In the genomic region with DNA sequence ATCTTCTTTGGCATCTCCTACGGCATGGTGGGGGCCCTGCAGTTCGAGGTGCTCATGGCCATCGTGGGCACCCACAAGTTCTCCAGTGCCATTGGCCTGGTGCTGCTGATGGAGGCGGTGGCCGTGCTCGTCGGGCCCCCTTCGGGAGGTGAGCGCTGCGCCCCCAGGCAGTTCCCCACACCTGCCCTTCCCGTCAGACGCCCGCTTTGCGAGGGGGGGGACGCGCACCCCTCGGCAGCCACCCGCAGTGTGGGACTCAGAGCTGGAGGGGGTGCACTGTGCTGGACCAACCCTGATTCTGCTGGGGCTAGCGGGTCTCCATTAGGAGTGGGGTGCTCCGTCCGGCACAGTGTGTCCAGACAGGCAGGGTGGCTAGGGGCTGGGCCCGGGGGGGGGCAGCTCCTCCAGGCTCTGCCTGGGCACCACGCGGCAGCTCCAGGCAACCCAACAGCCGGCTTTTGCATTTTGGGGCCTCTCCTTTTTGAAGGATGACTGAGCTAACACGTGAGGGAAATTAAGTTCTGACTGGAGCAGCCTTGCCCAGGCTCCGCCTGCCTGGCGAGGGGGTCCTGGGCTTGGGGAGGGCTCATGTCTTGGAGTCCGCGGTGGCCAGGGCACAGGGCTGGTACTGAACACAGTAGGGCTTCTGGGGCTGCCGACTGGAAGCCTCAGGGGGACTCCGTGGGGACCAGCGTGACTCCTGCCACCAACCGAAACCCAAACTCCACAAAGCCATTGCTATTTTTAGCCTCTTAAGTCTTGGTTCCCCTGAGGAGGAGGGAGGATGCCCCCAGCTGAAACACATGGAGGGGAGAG, we compare ENCODE assay signal across 8 cellular contexts. TPM values are rescaled to one million over a fixed set of nuclear protein-coding genes. Genes with fewer than 3 reads are reported as not detected.
DNase-seq lines count a peak whose midpoint lies in the region; ATAC-seq and TF ChIP-seq lines count a peak whose summit lies in the region.

No MANE protein-coding gene starts in this region.

- peaks cover 18% of the 10 kb centered on the region for H3K36me3 Mint-ChIP-seq in activated CD4-positive, alpha-beta T cell treated with anti-CD3 and anti-CD28 coated beads, Interleukin-2, amount 10 ng/mL, durations not matched to agents 7 days and 5 days (ENCODE audit: low read depth)
- H3K36me3 Mint-ChIP-seq in activated naive CD8-positive, alpha-beta T cell treated with anti-CD3 and anti-CD28 coated beads, Interleukin-2, amount 50 U/mL, for 24 hours (ENCODE audit: low read depth): peaks cover 3% of the 10 kb centered on the region

- TF ChIP-seq CTCF in lower lobe of right lung (IDR thresholded peaks at IDR 0.05): no peak
- no peak for TF ChIP-seq CTCF in thyroid gland (IDR thresholded peaks at IDR 0.05)

- peak overlapping the region; percentile 66 for H3K4me3 Mint-ChIP-seq in activated CD4-positive, alpha-beta T cell treated with anti-CD3 and anti-CD28 coated beads, Interleukin-2, amount 10 ng/mL, durations not matched to agents 7 days and 5 days
- H3K4me3 Mint-ChIP-seq in activated naive CD8-positive, alpha-beta T cell treated with anti-CD3 and anti-CD28 coated beads, Interleukin-2, amount 50 U/mL, for 24 hours: peak overlapping the region; percentile 21

- TF ChIP-seq POLR2A in thyroid gland (IDR thresholded peaks at IDR 0.05): no peak

- H3K4me1 Mint-ChIP-seq in activated CD4-positive, alpha-beta T cell treated with anti-CD3 and anti-CD28 coated beads, Interleukin-2, amount 10 ng/mL, durations not matched to agents 7 days and 5 days: peaks cover 62% of the 10 kb centered on the region
- peaks cover 45% of the 10 kb centered on the region for H3K4me1 Mint-ChIP-seq in activated naive CD8-positive, alpha-beta T cell treated with anti-CD3 and anti-CD28 coated beads, Interleukin-2, amount 50 U/mL, for 24 hours

- H3K4me3 ChIP-seq in lower lobe of right lung: peak overlapping the region; percentile 34
- peak overlapping the region in 1 of 3 donors; percentile 3 for H3K4me3 ChIP-seq in thyroid gland (replicated peaks in 1 of 3)

- H3K36me3 ChIP-seq in lower lobe of right lung (peaks cover 43% of the 10 kb centered on the region), thyroid gland (peaks cover 3 to 5% of the 10 kb centered on the region in 2 donors)

- 71 to 77% methylated on average over 7 to 25 of the region's 34 CpGs for WGBS in thyroid gland, 2 donors

- H3K27me3 ChIP-seq in lower lobe of right lung (ENCODE audit: low read depth): no peaks in the 10 kb centered on the region
- no peaks in the 10 kb centered on the region for H3K27me3 ChIP-seq in thyroid gland

- CTCF ChIA-PET in activated CD4-positive, alpha-beta T cell treated with anti-CD3 and anti-CD28 coated beads, Interleukin-2, amount 10 ng/mL, durations not matched to agents 7 days and 5 days (lab: Charles Lee): interaction anchor here (0.6 to 2.4 kb wide), 11 partner anchors 9 to 299 kb away, joined by 3 to 13 read pairs (median 3); partner anchors contain the start of genes CD7 and SLC16A3

- DNase-seq in activated CD4-positive, alpha-beta T cell treated with anti-CD3 and anti-CD28 coated beads, Interleukin-2, amount 10 ng/mL, durations not matched to agents 7 days and 5 days: no peak
- no peak for DNase-seq in activated CD4-positive, alpha-beta T cell treated with anti-CD3 and anti-CD28 coated beads for 1 hour
- DNase-seq in activated naive CD8-positive, alpha-beta T cell treated with anti-CD3 and anti-CD28 coated beads, Interleukin-2, amount 50 U/mL, for 24 hours: no peak
- DNase-seq in lower lobe of right lung (peak; percentile 51), thyroid gland (no peak), GM19238 (ENCODE audit: insufficient read length, low spot score) (no peak), A172 (ENCODE audit: low spot score) (no peak)

- POLR2A ChIA-PET in activated CD4-positive, alpha-beta T cell treated with anti-CD3 and anti-CD28 coated beads, Interleukin-2, amount 10 ng/mL, durations not matched to agents 7 days and 5 days (lab: Charles Lee): no interaction called here

- no peaks in the 10 kb centered on the region for H3K9me3 Mint-ChIP-seq in activated CD4-positive, alpha-beta T cell treated with anti-CD3 and anti-CD28 coated beads, Interleukin-2, amount 10 ng/mL, durations not matched to agents 7 days and 5 days
- no peaks in the 10 kb centered on the region for H3K9me3 Mint-ChIP-seq in activated naive CD8-positive, alpha-beta T cell treated with anti-CD3 and anti-CD28 coated beads, Interleukin-2, amount 50 U/mL, for 24 hours

- H3K27ac Mint-ChIP-seq in activated CD4-positive, alpha-beta T cell treated with anti-CD3 and anti-CD28 coated beads, Interleukin-2, amount 10 ng/mL, durations not matched to agents 7 days and 5 days: peak overlapping the region; percentile 89
- H3K27ac Mint-ChIP-seq in activated naive CD8-positive, alpha-beta T cell treated with anti-CD3 and anti-CD28 coated beads, Interleukin-2, amount 50 U/mL, for 24 hours: peak overlapping the region; percentile 67

- no peaks in the 10 kb centered on the region for H3K27me3 Mint-ChIP-seq in activated CD4-positive, alpha-beta T cell treated with anti-CD3 and anti-CD28 coated beads, Interleukin-2, amount 10 ng/mL, durations not matched to agents 7 days and 5 days
- no peaks in the 10 kb centered on the region for H3K27me3 Mint-ChIP-seq in activated naive CD8-positive, alpha-beta T cell treated with anti-CD3 and anti-CD28 coated beads, Interleukin-2, amount 50 U/mL, for 24 hours

- ATAC-seq in activated naive CD8-positive, alpha-beta T cell treated with anti-CD3 and anti-CD28 coated beads, Interleukin-2, amount 50 U/mL, for 24 hours: peak; percentile 1
- ATAC-seq in lower lobe of right lung: no peak
- ATAC-seq in GM19463 (IDR thresholded peaks at IDR 0.05; ENCODE audit: unreplicated experiment): no peak

- H3K4me1 ChIP-seq in lower lobe of right lung (peaks cover 85% of the 10 kb centered on the region), thyroid gland (peaks cover 94 to 100% of the 10 kb centered on the region in 2 donors)

- intact Hi-C loops in lower lobe of right lung (cut with DNase I): no loop called here
- intact Hi-C loops in thyroid gland (cut with DNase I): loop anchor here (5.0 kb wide), 1 partner anchor 84 kb away; no protein-coding TSS in a partner anchor

- H3K9me3 ChIP-seq in lower lobe of right lung (no peaks in the 10 kb centered on the region), thyroid gland (no peaks in the 10 kb centered on the region)

- H3K27ac ChIP-seq in lower lobe of right lung (peak overlapping the region; percentile 82), thyroid gland (peak overlapping the region; percentile 77 to 87 (median 77))

RNA-seq across cellular contexts. Expression of gene SLC16A3, which starts 9.1 kb away (rescaled TPM):
- total RNA-seq in activated CD4-positive, alpha-beta T cell treated with anti-CD3 and anti-CD28 coated beads, Interleukin-2, amount 10 ng/mL, durations not matched to agents 7 days and 5 days: 100 to 1,000 TPM; 104 to 140 TPM
- 81.9 TPM for total RNA-seq in lower lobe of right lung
- total RNA-seq in thyroid gland: 10 to 100 TPM; 42.1 to 75.5 (median 44.2) TPM
- 65.3 and 66.7 TPM in 2 replicates for total RNA-seq in A172 (2014; rRNA removed; shearing (Covaris generic))

RNA-seq across cellular contexts. Expression of gene CCDC57, which starts 25.3 kb away (rescaled TPM):
- total RNA-seq in activated CD4-positive, alpha-beta T cell treated with anti-CD3 and anti-CD28 coated beads, Interleukin-2, amount 10 ng/mL, durations not matched to agents 7 days and 5 days: 10 to 100 TPM; 60.5 to 69.7 TPM
- total RNA-seq in lower lobe of right lung: 63.4 TPM
- 10 to 100 TPM; 27.1 to 79.9 (median 50.9) TPM for total RNA-seq in thyroid gland
- 8.9 and 14.6 TPM in 2 replicates for total RNA-seq in A172 (2014; rRNA removed; shearing (Covaris generic))

RNA-seq across cellular contexts. Expression of gene CSNK1D, which starts 35.5 kb away (rescaled TPM):
- total RNA-seq in activated CD4-positive, alpha-beta T cell treated with anti-CD3 and anti-CD28 coated beads, Interleukin-2, amount 10 ng/mL, durations not matched to agents 7 days and 5 days: 100 to 1,000 TPM; 115 to 142 TPM
- total RNA-seq in lower lobe of right lung (146 TPM), thyroid gland (10 to 100 TPM; 47.3 to 91.2 (median 88.7) TPM)
- total RNA-seq in A172 (2014; rRNA removed; shearing (Covaris generic)): 19.9 and 20.9 TPM in 2 replicates
